Comparison of ENCODE assay signal across 20 cellular contexts in the genomic region with DNA sequence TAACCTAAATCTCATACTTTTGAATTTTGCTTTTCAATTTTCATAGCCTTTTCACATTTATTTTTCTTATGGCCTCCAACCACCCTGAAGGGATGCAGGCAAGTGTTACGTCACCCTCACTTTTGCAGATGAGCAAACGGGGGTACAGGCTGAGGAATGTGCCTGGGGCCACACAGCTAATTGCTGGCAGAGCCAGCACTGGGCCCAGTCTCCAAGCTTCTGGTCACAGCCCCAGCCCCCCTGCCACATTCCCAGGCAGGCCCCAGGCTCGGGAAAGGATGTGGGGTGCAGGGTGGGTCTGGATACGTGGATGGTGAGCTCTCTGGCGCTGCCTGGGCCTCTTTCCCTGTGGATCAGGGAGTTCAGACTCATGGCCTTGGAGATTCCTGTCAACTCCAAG.
DNase-seq lines count a peak whose midpoint lies in the region; ATAC-seq, FAIRE-seq and TF ChIP-seq lines count a peak whose summit lies in the region.
"Had no signal": no experiment of that assay in that cellular context is flagged by ENCODE, and none has a peak within 500 bp of the region (broad histone marks: within the 10 kb centered on the region; RNA-seq: fewer than 3 reads in every experiment).

No MANE protein-coding gene starts in this region.

- no peak overlapping the region for H2BK120ac ChIP-seq in H1 (replicated peaks; ENCODE audit: low read depth, low read length)

- H3K9me3 ChIP-seq in HepG2 (ENCODE audit: low read length), result no peaks in the 10 kb centered on the region
- no peaks in the 10 kb centered on the region for H3K9me3 ChIP-seq in right lobe of liver
- H3K9me3 ChIP-seq in H1 (ENCODE audit: insufficient read depth in 2 of 2, low read depth in 1 of 2, low read length in 1 of 2), result no peaks in the 10 kb centered on the region
- H3K9me3 ChIP-seq: A549 had no signal

- no peak for ATAC-seq in HepG2
- no peak for ATAC-seq in right lobe of liver
- ATAC-seq in GM21529 (IDR thresholded peaks at IDR 0.05; ENCODE audit: unreplicated experiment), result no peak
- ATAC-seq: A549, K562 had no signal

- H2AK5ac ChIP-seq in H1 (ENCODE audit: low read depth, low read length), result no peak overlapping the region

- TF ChIP-seq RAD21 in HepG2 (CRISPR knock-in tag; IDR thresholded peaks at IDR 0.05) (no peak), H1 (IDR thresholded peaks at IDR 0.05 in 1 of 2, conservative IDR thresholded peaks at IDR 0.05 in 1 of 2; ENCODE audit: low read depth in 2 of 2, low read length in 2 of 2) (no peak)

- no peak overlapping the region for H3K27ac ChIP-seq in HepG2 (ENCODE audit: extremely low read length, insufficient read depth, low read length)
- no peak overlapping the region for H3K27ac ChIP-seq in right lobe of liver
- no peak overlapping the region for H3K27ac ChIP-seq in H1 (ENCODE audit: low read depth, low read length)
- H3K27ac ChIP-seq: 22Rv1, A549, C4-2B, GM23248, HL-60 had no signal

- no peaks in the 10 kb centered on the region for H3K23me2 ChIP-seq in H1 (ENCODE audit: low read depth, low read length)

- no peak overlapping the region for H2BK12ac ChIP-seq in H1 (ENCODE audit: low read depth, low read length)

- no peak overlapping the region for H2BK15ac ChIP-seq in H1 (ENCODE audit: low read length)

- H2AFZ ChIP-seq in HepG2 (ENCODE audit: low read length) (no peak overlapping the region), H1 (ENCODE audit: low read length) (no peak overlapping the region)
- H2AFZ ChIP-seq: GM23248 had no signal

- no peak overlapping the region for H2BK5ac ChIP-seq in H1 (ENCODE audit: low read depth, low read length)

- TF ChIP-seq POLR2A in HepG2 (IDR thresholded peaks at IDR 0.05; ENCODE audit: insufficient read depth in 1 of 2, low read depth in 2 of 2, low read length in 2 of 2) (no peak), right lobe of liver (IDR thresholded peaks at IDR 0.05) (no peak), H1 (IDR thresholded peaks at IDR 0.05; ENCODE audit: control extremely low read depth in 1 of 2, low read depth in 2 of 2, low read length in 2 of 2) (no peak)

- BruUV-seq in HepG2 (replicated peaks; lab: Mats Ljungman, UMichigan), result no TSS peak

- no peak overlapping the region for H4K5ac ChIP-seq in H1 (ENCODE audit: insufficient read length, low read depth, low read length)

- H3K56ac ChIP-seq in H1 (replicated peaks; ENCODE audit: insufficient read length, low read depth, low read length), result no peak overlapping the region

- H4K20me1 ChIP-seq in HepG2 (ENCODE audit: insufficient read depth, low read length) (no peaks in the 10 kb centered on the region), H1 (replicated peaks in 1 of 2; ENCODE audit: control insufficient read depth in 1 of 2, insufficient read depth in 2 of 2, low read length in 2 of 2) (no peaks in the 10 kb centered on the region)

- POLR2A ChIA-PET in HepG2 (lab: Yijun Ruan, JAX), result no interaction called here
- POLR2A ChIA-PET in H1 (lab: Charles Lee; ENCODE audit: partially characterized antibody), result interaction anchor here (1.0 kb wide), 1 partner anchor 101 kb away, joined by 3 read pairs; no protein-coding TSS in a partner anchor

- 30% methylated on average over 2 of the region's 5 CpGs for WGBS in HepG2 (ENCODE audit: low lambda C conversion rate)
- 63% methylated on average over 3 of the region's 5 CpGs for WGBS in right lobe of liver (ENCODE audit: insufficient coverage, low coverage, low lambda C conversion rate, missing lambda C conversion rate)
- WGBS in H1 (ENCODE audit: extremely low coverage in 1 of 2, insufficient coverage in 1 of 2, insufficient read length in 1 of 2, insufficient replicate concordance in 2 of 2, low coverage in 1 of 2, low lambda C conversion rate in 2 of 2, missing lambda C conversion rate in 1 of 2), 2 experiments, result 86% methylated on average over 5 of the region's 5 CpGs; no CpG with 5 or more reads in 1 of the 2 experiments

- no peak overlapping the region for H3K14ac ChIP-seq in H1 (ENCODE audit: insufficient read length)

- no peaks in the 10 kb centered on the region for H3K79me2 ChIP-seq in HepG2 (ENCODE audit: insufficient read depth, low read length)
- no peaks in the 10 kb centered on the region for H3K79me2 ChIP-seq in H1 (ENCODE audit: control insufficient read depth in 1 of 2, insufficient read depth in 2 of 2, low read length in 2 of 2)

- H3K4me3 ChIP-seq in HepG2 (replicated peaks in 1 of 3; ENCODE audit: insufficient read depth in 1 of 3, low read depth in 2 of 3, low read length in 3 of 3) (no peak overlapping the region), right lobe of liver (no peak overlapping the region), H1 (ENCODE audit: extremely low read depth in 1 of 4, insufficient read depth in 2 of 4, low read depth in 3 of 4, low read length in 4 of 4) (no peak overlapping the region)
- H3K4me3 ChIP-seq: A549, GM23248, K562 had no signal

- H4K8ac ChIP-seq in H1 (ENCODE audit: extremely low read depth, insufficient read depth, low read length), result no peak overlapping the region

- H3K4me2 ChIP-seq in HepG2 (ENCODE audit: low read depth, low read length) (no peak overlapping the region), H1 (ENCODE audit: insufficient read depth in 1 of 2, low read depth in 2 of 2, low read length in 2 of 2) (no peak overlapping the region)
- H3K4me2 ChIP-seq: A549 had no signal

- peak overlapping the region; percentile 19; the same call in 1 of the 2 replicates for H3K18ac ChIP-seq in H1 (ENCODE audit: extremely low read depth, low read length)

- CTCF ChIA-PET in HepG2 (lab: Yijun Ruan, JAX; ENCODE audit: low intra/inter-chr PET ratio, low total read pairs) (no interaction called here), H1 (lab: Charles Lee; ENCODE audit: partially characterized antibody) (interaction anchor here (0.7 to 6.5 kb wide), 12 partner anchors 9 to 126 kb away, joined by 3 to 44 read pairs (median 5); no protein-coding TSS in a partner anchor)

- peaks cover 2 to 38% of the 10 kb centered on the region in 2 experiments; a peak in 3 of 5 replicates for H3K27me3 ChIP-seq in HepG2 (ENCODE audit: control insufficient read depth in 1 of 2, insufficient read depth in 2 of 2, low read length in 2 of 2)
- no peaks in the 10 kb centered on the region for H3K27me3 ChIP-seq in right lobe of liver
- H3K27me3 ChIP-seq in H1 (replicated peaks in 1 of 4; ENCODE audit: control insufficient read depth in 3 of 4, extremely low read depth in 1 of 4, insufficient read depth in 3 of 4, low read length in 3 of 4), result 0 out of 7 replicates have a peak, but pooled peaks cover 0 to 2% (median 0%) of the 10 kb centered on the region in 4 experiments

- H3K4me1 ChIP-seq in HepG2 (ENCODE audit: insufficient read depth, low read length) (no peaks in the 10 kb centered on the region), right lobe of liver (no peaks in the 10 kb centered on the region), H1 (replicated peaks in 1 of 4; ENCODE audit: control insufficient read depth in 3 of 4, insufficient read depth in 4 of 4, low read length in 3 of 4) (no peaks in the 10 kb centered on the region; a peak in 1 of 7 replicates)
- H3K4me1 ChIP-seq: A549 had no signal

- H3K9ac ChIP-seq in HepG2 (ENCODE audit: insufficient read depth, low read depth, low read length) (no peak overlapping the region), H1 (replicated peaks in 1 of 4; ENCODE audit: extremely low read depth in 1 of 4, low read depth in 3 of 4, low read length in 3 of 4) (no peak overlapping the region)
- H3K9ac ChIP-seq: GM23248 had no signal

- FAIRE-seq in HepG2 (lab: Jason Lieb, UNC) (no peak), H1 (lab: Jason Lieb, UNC) (no peak)
- FAIRE-seq: A549, H54, K562 had no signal

- in situ Hi-C loops in HepG2 (cut with HindIII; ENCODE audit: extremely low pct_ligation_motif_present, low pct_unique_long_range_greater_than_20kb), result no loop called here

- H3K79me1 ChIP-seq in H1 (ENCODE audit: low read depth, low read length), result no peaks in the 10 kb centered on the region

- intact Hi-C loops in HepG2 (cut with micrococcal nuclease; ENCODE audit: unreplicated experiment), result no loop called here
- intact Hi-C loops in right lobe of liver (cut with DNase I), result no loop called here
- intact Hi-C loops in posterior vena cava (cut with DNase I), result no loop called here

- TF ChIP-seq CTCF in HepG2 (CRISPR knock-in tag; IDR thresholded peaks at IDR 0.05), result no peak
- TF ChIP-seq CTCF in right lobe of liver (IDR thresholded peaks at IDR 0.05), result no peak
- TF ChIP-seq CTCF in H1 (IDR thresholded peaks at IDR 0.05; ENCODE audit: control extremely low read depth in 1 of 3, insufficient read depth in 1 of 3, low read depth in 1 of 3, low read length in 3 of 3), result no peak

- no peak overlapping the region for H3K23ac ChIP-seq in H1 (ENCODE audit: insufficient read length)

- TF ChIP-seq EP300 in HepG2 (IDR thresholded peaks at IDR 0.05; ENCODE audit: low read depth in 2 of 2, low read length in 2 of 2), result no peak
- no peak for TF ChIP-seq EP300 in HepG2 (CRISPR knock-in tag; IDR thresholded peaks at IDR 0.05; ENCODE audit: borderline replicate concordance)
- no peak for TF ChIP-seq EP300 in H1 (IDR thresholded peaks at IDR 0.05; ENCODE audit: borderline replicate concordance in 1 of 2, low read depth in 2 of 2, low read length in 2 of 2)

- no peaks in the 10 kb centered on the region for H3K36me3 ChIP-seq in HepG2 (replicated peaks in 1 of 2; ENCODE audit: control insufficient read depth in 1 of 2, insufficient read depth in 2 of 2, low read length in 2 of 2)
- H3K36me3 ChIP-seq in right lobe of liver, result no peaks in the 10 kb centered on the region
- no peaks in the 10 kb centered on the region for H3K36me3 ChIP-seq in H1 (ENCODE audit: control insufficient read depth in 2 of 4, insufficient read depth in 4 of 4, low read length in 3 of 4)

- no peak overlapping the region for H3K4ac ChIP-seq in H1 (replicated peaks; ENCODE audit: insufficient read length, low read depth, low read length)

- DNase-seq in HepG2 (ENCODE audit: low spot score), result no peak
- DNase-seq in right lobe of liver, result no peak
- DNase-seq in H1 (ENCODE audit: low read depth in 1 of 2, low spot score in 2 of 2), result no peak
- DNase-seq in posterior vena cava (ENCODE audit: low spot score), result peak; percentile 72
- DNase-seq in DMS 273 (lab: John Stamatoyannopoulos, UW; ENCODE audit: unreplicated experiment), result no peak
- DNase-seq in DMS79 (lab: John Stamatoyannopoulos, UW), result no peak
- DNase-seq: AML-193; CD4-positive, alpha-beta T cell; DND-41; GF-D8; GM23248; HCEC 1CT; IMR-90 had no signal

- H2BK20ac ChIP-seq in H1 (ENCODE audit: low read length), result no peak overlapping the region

- no peak overlapping the region for H4K91ac ChIP-seq in H1 (replicated peaks; ENCODE audit: insufficient read length, low read length)

TF ChIP-seq in HepG2, 621 proteins besides CTCF, POLR2A, EP300 and RAD21 (continues in another document):
- 0 out of 2 replicates have a peak, but pooled peaks have one; percentile 7 for TF ChIP-seq CEBPB (IDR thresholded peaks at IDR 0.05; ENCODE audit: borderline replicate concordance, low read depth, low read length)

TF ChIP-seq in H1, 55 proteins besides CTCF, POLR2A, EP300 and RAD21 (continues in another document):
- TF ChIP-seq CBX5 (IDR thresholded peaks at IDR 0.05; ENCODE audit: low read depth, low read length) (no peak), SIRT6 (IDR thresholded peaks at IDR 0.05; ENCODE audit: low read length) (no peak), RFX5 (IDR thresholded peaks at IDR 0.05; ENCODE audit: borderline replicate concordance, low read depth, low read length) (no peak), ASH2L (IDR thresholded peaks at IDR 0.05; ENCODE audit: low read length) (no peak), SUZ12 (IDR thresholded peaks at IDR 0.05; ENCODE audit: low read length) (no peak)
